Comparison of ENCODE assay signal across 14 cellular contexts in the genomic region with DNA sequence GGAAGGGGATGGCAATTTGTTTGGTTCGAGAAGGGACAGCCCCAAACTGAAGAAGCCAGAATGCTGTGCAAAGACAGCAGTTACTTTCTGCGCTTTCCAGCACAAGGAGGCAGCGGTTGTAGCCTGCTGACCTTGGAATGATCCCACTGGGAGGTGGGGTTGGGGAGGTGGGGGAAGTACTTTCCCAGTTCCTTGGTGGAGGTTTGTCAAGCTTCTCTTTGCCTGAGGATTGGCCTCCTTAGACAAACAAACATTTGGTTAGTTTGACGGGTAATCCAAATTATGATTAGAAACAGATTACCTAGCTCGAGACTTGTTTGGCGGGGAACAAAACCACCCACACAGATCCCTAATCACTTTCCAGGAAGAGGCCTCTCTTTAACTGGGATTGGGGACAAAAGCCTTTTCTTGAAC.
DNase-seq lines count a peak whose midpoint lies in the region; ATAC-seq, FAIRE-seq and TF ChIP-seq lines count a peak whose summit lies in the region.
"Had no signal": no experiment of that assay in that cellular context is flagged by ENCODE, and none has a peak within 500 bp of the region (broad histone marks: within the 10 kb centered on the region; RNA-seq: fewer than 3 reads in every experiment).

No MANE protein-coding gene starts in this region.

- H3K4me3 ChIP-seq in astrocyte (ENCODE audit: insufficient read depth, low read depth, low read length) (no peak overlapping the region), right atrium auricular region (no peak overlapping the region), esophagus squamous epithelium (no peak overlapping the region)
- H3K4me3 ChIP-seq: BLaER1 had no signal

- H3K4me3 Mint-ChIP-seq in astrocyte (ENCODE audit: unreplicated experiment) (no peak overlapping the region), progenitor cell of endocrine pancreas (ENCODE audit: low read depth) (no peak overlapping the region)
- H3K4me3 Mint-ChIP-seq: IgD-negative memory B cell had no signal

- H3K27ac Mint-ChIP-seq in astrocyte (ENCODE audit: unreplicated experiment) (no peak overlapping the region), progenitor cell of endocrine pancreas (peak overlapping the region; percentile 87)
- H3K27ac Mint-ChIP-seq: IgD-negative memory B cell had no signal

- no peaks in the 10 kb centered on the region for H3K79me2 ChIP-seq in astrocyte (ENCODE audit: insufficient read depth, low read length)

- intact Hi-C loops in esophagus squamous epithelium (cut with DNase I) = no loop called here

- TF ChIP-seq POLR2A in esophagus squamous epithelium (IDR thresholded peaks at IDR 0.05) = no peak

- H4K20me1 ChIP-seq in astrocyte (ENCODE audit: insufficient read depth, low read length) = no peaks in the 10 kb centered on the region
- H4K20me1 ChIP-seq: BLaER1 had no signal

- no peak for FAIRE-seq in astrocyte (lab: Jason Lieb, UNC)

- H3K4me1 Mint-ChIP-seq in astrocyte (ENCODE audit: low read depth, unreplicated experiment) (peaks cover 2% of the 10 kb centered on the region), progenitor cell of endocrine pancreas (ENCODE audit: low read depth) (peaks cover 20% of the 10 kb centered on the region)

- H3K4me1 ChIP-seq in astrocyte (ENCODE audit: insufficient read depth, low read length) (no peaks in the 10 kb centered on the region), right atrium auricular region (peaks cover 0 to 16% of the 10 kb centered on the region in 2 donors), esophagus squamous epithelium (peaks cover under 1 to 31% (median 6%) of the 10 kb centered on the region in 3 donors)
- H3K4me1 ChIP-seq: BLaER1 had no signal

- H3K4me2 ChIP-seq in astrocyte (ENCODE audit: low read length) = no peak overlapping the region
- H3K4me2 ChIP-seq: BLaER1 had no signal

- no peaks in the 10 kb centered on the region for H3K36me3 Mint-ChIP-seq in astrocyte (ENCODE audit: low read depth, unreplicated experiment)
- H3K36me3 Mint-ChIP-seq in progenitor cell of endocrine pancreas (ENCODE audit: insufficient read depth) = no peaks in the 10 kb centered on the region
- H3K36me3 Mint-ChIP-seq: IgD-negative memory B cell had no signal

- H3K9me3 Mint-ChIP-seq in astrocyte (ENCODE audit: unreplicated experiment) (peaks cover 4% of the 10 kb centered on the region), progenitor cell of endocrine pancreas (ENCODE audit: low read depth) (no peaks in the 10 kb centered on the region)

- DNase-seq in GM03348 (ENCODE audit: low spot score) (peak; percentile 10), astrocyte (ENCODE audit: low read depth) (peak; percentile 67), right atrium auricular region (ENCODE audit: low spot score) (no peak), progenitor cell of endocrine pancreas (ENCODE audit: low spot score, unreplicated experiment) (no peak), activated gamma-delta T cell treated with Interleukin-2 at 50 U/mL for 16 hours (no peak), esophagus squamous epithelium (lab: John Stamatoyannopoulos, UW) (no peak), NCI-H446 (lab: John Stamatoyannopoulos, UW) (no peak)
- DNase-seq: activated effector memory CD4-positive, alpha-beta T cell treated with anti-CD3 and anti-CD28 coated beads, Interleukin-2, amount 50 U/mL, for 16 hours; head of caudate nucleus; NCI-H2081; T-helper 1 cell had no signal

- H3K9ac ChIP-seq in astrocyte (ENCODE audit: low read length) = no peak overlapping the region
- H3K9ac ChIP-seq: BLaER1 had no signal

- peaks cover 2% of the 10 kb centered on the region for H3K27me3 ChIP-seq in astrocyte (ENCODE audit: insufficient read depth, low read length)
- H3K27me3 ChIP-seq in right atrium auricular region = no peaks in the 10 kb centered on the region
- no peaks in the 10 kb centered on the region for H3K27me3 ChIP-seq in esophagus squamous epithelium
- H3K27me3 ChIP-seq: BLaER1 had no signal

- H3K27me3 Mint-ChIP-seq in astrocyte (ENCODE audit: low read depth, unreplicated experiment) = peaks cover 13% of the 10 kb centered on the region
- no peaks in the 10 kb centered on the region for H3K27me3 Mint-ChIP-seq in progenitor cell of endocrine pancreas
- H3K27me3 Mint-ChIP-seq: IgD-negative memory B cell had no signal

- no peak for ATAC-seq in HG02938 (IDR thresholded peaks at IDR 0.05; ENCODE audit: unreplicated experiment)

- no peak overlapping the region for H3K27ac ChIP-seq in astrocyte (ENCODE audit: low read depth, low read length)
- peak overlapping the region; percentile 49 to 52 for H3K27ac ChIP-seq in right atrium auricular region
- H3K27ac ChIP-seq in esophagus squamous epithelium = peak overlapping the region in 2 of 4 donors; percentile 73 to 79
- H3K27ac ChIP-seq: BLaER1 had no signal

- 60 to 79% methylated on average over 6 of the region's 6 CpGs for WGBS in esophagus squamous epithelium, 2 donors

- H2AFZ ChIP-seq in astrocyte (ENCODE audit: low read depth, low read length) = no peak overlapping the region

- H3K9me3 ChIP-seq in astrocyte (ENCODE audit: insufficient read depth, low read depth, low read length) (no peaks in the 10 kb centered on the region), right atrium auricular region (no peaks in the 10 kb centered on the region), esophagus squamous epithelium (no peaks in the 10 kb centered on the region)
- H3K9me3 ChIP-seq: BLaER1 had no signal

- TF ChIP-seq CTCF in astrocyte (IDR thresholded peaks at IDR 0.05; ENCODE audit: insufficient read depth, low read depth, low read length) (no peak), right atrium auricular region (IDR thresholded peaks at IDR 0.05) (no peak), progenitor cell of endocrine pancreas (IDR thresholded peaks at IDR 0.05; ENCODE audit: unreplicated experiment) (no peak), esophagus squamous epithelium (IDR thresholded peaks at IDR 0.05) (no peak)

- no peaks in the 10 kb centered on the region for H3K36me3 ChIP-seq in astrocyte (ENCODE audit: insufficient read depth, low read length)
- no peaks in the 10 kb centered on the region for H3K36me3 ChIP-seq in right atrium auricular region
- no peaks in the 10 kb centered on the region for H3K36me3 ChIP-seq in esophagus squamous epithelium
- H3K36me3 ChIP-seq: BLaER1 had no signal

Comparison
In these comparisons a context has a peak if more than half of its experiments do, and no peak if none do; other contexts are left out.
1. DNase-seq: peak in GM03348 (single experiment) and astrocyte (single experiment); none in right atrium auricular region (single experiment), progenitor cell of endocrine pancreas (single experiment), activated gamma-delta T cell treated with Interleukin-2 at 50 U/mL for 16 hours (single experiment), esophagus squamous epithelium (single experiment) and NCI-H446 (0 of 2).